In genomic region chr9:99069075-99069474, GRCh38 we compare ENCODE assay signal across 21 cellular contexts. TPM values are rescaled to one million over a fixed set of nuclear protein-coding genes. Genes with fewer than 3 reads are reported as not detected.
DNase-seq lines count a peak whose midpoint lies in the region; ATAC-seq, FAIRE-seq and TF ChIP-seq lines count a peak whose summit lies in the region.
"Had no signal": no experiment of that assay in that cellular context is flagged by ENCODE, and none has a peak within 500 bp of the region (broad histone marks: within the 10 kb centered on the region; RNA-seq: fewer than 3 reads in every experiment).

No MANE protein-coding gene starts in this region.

- H3K9me3 Mint-ChIP-seq in activated T-cell treated with anti-CD3 and anti-CD28 coated beads, Interleukin-2, amount 50 U/mL, for 72 hours = no peaks in the 10 kb centered on the region
- no peaks in the 10 kb centered on the region for H3K9me3 Mint-ChIP-seq in stimulated activated memory B cell treated with anti-CD40 and anti-IgM and Interleukin-4, amounts not matched to agents 10 μg/mL and 1 μg/mL and 100 μg/mL, for 72 hours
- H3K9me3 Mint-ChIP-seq: memory B cell had no signal

- H3K27me3 Mint-ChIP-seq in activated T-cell treated with anti-CD3 and anti-CD28 coated beads, Interleukin-2, amount 50 U/mL, for 72 hours (ENCODE audit: low read depth) = peaks cover 1% of the 10 kb centered on the region
- H3K27me3 Mint-ChIP-seq in T-helper 17 cell = no peaks in the 10 kb centered on the region
- H3K27me3 Mint-ChIP-seq in stimulated activated memory B cell treated with anti-CD40 and anti-IgM and Interleukin-4, amounts not matched to agents 10 μg/mL and 1 μg/mL and 100 μg/mL, for 72 hours = no peaks in the 10 kb centered on the region
- H3K27me3 Mint-ChIP-seq: memory B cell had no signal

- TF ChIP-seq RAD21 in K562 (CRISPR knock-in tag; conservative IDR thresholded peaks at IDR 0.05 in 1 of 2, IDR thresholded peaks at IDR 0.05 in 1 of 2) = no peak

- H3K27ac ChIP-seq in K562 (ENCODE audit: extremely low read depth, low read depth, low read length) = no peak overlapping the region
- H3K27ac ChIP-seq in small intestine (ENCODE audit: low read depth in 1 of 2, low read length in 1 of 2) = no peak overlapping the region
- H3K27ac ChIP-seq: breast epithelium, HL-60 had no signal

- peak in 1 of 2 donors; percentile 11 for ATAC-seq in activated T-cell treated with anti-CD3 and anti-CD28 coated beads, Interleukin-2, amount 50 U/mL, for 72 hours (replicated peaks in 1 of 2)
- ATAC-seq in T-helper 17 cell (no peak), K562 (no peak)
- no peak for ATAC-seq in stimulated activated memory B cell treated with anti-CD40 and anti-IgM and Interleukin-4, amounts not matched to agents 10 μg/mL and 1 μg/mL and 100 μg/mL, for 72 hours
- ATAC-seq: Panc1 had no signal

- H3K4me3 Mint-ChIP-seq in activated T-cell treated with anti-CD3 and anti-CD28 coated beads, Interleukin-2, amount 50 U/mL, for 72 hours = no peak overlapping the region
- no peak overlapping the region for H3K4me3 Mint-ChIP-seq in T-helper 17 cell
- no peak overlapping the region for H3K4me3 Mint-ChIP-seq in stimulated activated memory B cell treated with anti-CD40 and anti-IgM and Interleukin-4, amounts not matched to agents 10 μg/mL and 1 μg/mL and 100 μg/mL, for 72 hours
- H3K4me3 Mint-ChIP-seq: memory B cell had no signal

- no peaks in the 10 kb centered on the region for H3K9me1 ChIP-seq in K562 (ENCODE audit: control insufficient read depth, insufficient read depth, low read length)

- H3K36me3 ChIP-seq in K562 (ENCODE audit: control insufficient read depth, insufficient read depth, low read length) (no peaks in the 10 kb centered on the region), small intestine (ENCODE audit: control insufficient read depth in 2 of 2, insufficient read depth in 2 of 2, low read length in 2 of 2) (no peaks in the 10 kb centered on the region)
- H3K36me3 ChIP-seq: breast epithelium had no signal

- H3K27ac Mint-ChIP-seq in activated T-cell treated with anti-CD3 and anti-CD28 coated beads, Interleukin-2, amount 50 U/mL, for 72 hours = peak overlapping the region; percentile 74
- peak overlapping the region; percentile 9 for H3K27ac Mint-ChIP-seq in T-helper 17 cell
- H3K27ac Mint-ChIP-seq in stimulated activated memory B cell treated with anti-CD40 and anti-IgM and Interleukin-4, amounts not matched to agents 10 μg/mL and 1 μg/mL and 100 μg/mL, for 72 hours = peak overlapping the region; percentile 7
- H3K27ac Mint-ChIP-seq: memory B cell, progenitor cell of endocrine pancreas had no signal

- H3K9me3 ChIP-seq in T-helper 17 cell (ENCODE audit: control insufficient read depth, low read length, poor library complexity, severe bottlenecking) (no peaks in the 10 kb centered on the region), K562 (replicated peaks; ENCODE audit: control insufficient read depth, insufficient read depth, low read depth, low read length) (no peaks in the 10 kb centered on the region), small intestine (ENCODE audit: control insufficient read depth, low read depth) (no peaks in the 10 kb centered on the region)
- H3K9me3 ChIP-seq: breast epithelium had no signal

- WGBS in K562 (ENCODE audit: insufficient coverage, low coverage, missing lambda C conversion rate) = 76% methylated on average over 1 of the region's 1 CpG
- 80 to 92% (median 83%) methylated on average over 1 of the region's 1 CpG for WGBS in small intestine, 3 donors

- no peak for DNase-seq in activated T-cell treated with anti-CD3 and anti-CD28 coated beads, Interleukin-2, amount 50 U/mL, for 72 hours
- no peak for DNase-seq in activated T-cell treated with anti-CD3 and anti-CD28 coated beads for 4 hours
- DNase-seq in T-helper 17 cell = no peak
- DNase-seq in K562 (ENCODE audit: extremely low read depth in 1 of 4, low spot score in 3 of 4) = no peak
- no peak for DNase-seq in GM12891 (ENCODE audit: insufficient read length, low spot score)
- DNase-seq in COR-L47 (lab: John Stamatoyannopoulos, UW) = no peak
- DNase-seq in small intestine = no peak
- DNase-seq: C1 segment of cervical spinal cord; foreskin fibroblast; hippocampal formation; NCI-H1694; stimulated activated CD4-positive, alpha-beta T cell treated with anti-CD3 and anti-CD28 coated beads, Interleukin-4, amount 100 ng/mL, for 24 hours; T-helper 9 cell had no signal

- BruUV-seq in K562 (replicated peaks; lab: Mats Ljungman, UMichigan) = no TSS peak

- TF ChIP-seq POLR2A in K562 (conservative IDR thresholded peaks at IDR 0.05) = no peak
- no peak for TF ChIP-seq POLR2A in GM12891 (IDR thresholded peaks at IDR 0.05; ENCODE audit: low read depth, low read length)

- H3K4me2 ChIP-seq in K562 (ENCODE audit: insufficient read depth, low read length) = no peak overlapping the region

- H2AFZ ChIP-seq in K562 (ENCODE audit: low read depth, low read length) = peak overlapping the region; percentile 61

- H3K79me2 ChIP-seq in K562 (ENCODE audit: control insufficient read depth, insufficient read depth, low read length) = no peaks in the 10 kb centered on the region

- H3K4me3 ChIP-seq in K562 (no peak overlapping the region), small intestine (ENCODE audit: low read depth in 1 of 2, low read length in 2 of 2) (no peak overlapping the region)
- H3K4me3 ChIP-seq: breast epithelium, skin epidermis had no signal

- no peak for TF ChIP-seq CTCF in K562 (IDR thresholded peaks at IDR 0.05 in 2 of 3, conservative IDR thresholded peaks at IDR 0.05 in 1 of 3; ENCODE audit: insufficient read depth in 2 of 3, low read depth in 1 of 3, low read length in 3 of 3)

- FAIRE-seq in K562 (lab: Jason Lieb, UNC) = no peak
- no peak for FAIRE-seq in GM12891 (lab: Jason Lieb, UNC)
- FAIRE-seq in small intestine (lab: Jason Lieb, UNC) = no peak
- FAIRE-seq: keratinocyte had no signal

- intact Hi-C loops in K562 (cut with micrococcal nuclease) = no loop called here

- no peaks in the 10 kb centered on the region for H3K36me3 Mint-ChIP-seq in activated T-cell treated with anti-CD3 and anti-CD28 coated beads, Interleukin-2, amount 50 U/mL, for 72 hours (ENCODE audit: insufficient read depth in 2 of 2)
- peaks cover 2% of the 10 kb centered on the region for H3K36me3 Mint-ChIP-seq in T-helper 17 cell (ENCODE audit: low read depth)
- H3K36me3 Mint-ChIP-seq in stimulated activated memory B cell treated with anti-CD40 and anti-IgM and Interleukin-4, amounts not matched to agents 10 μg/mL and 1 μg/mL and 100 μg/mL, for 72 hours = no peaks in the 10 kb centered on the region
- H3K36me3 Mint-ChIP-seq: memory B cell had no signal

- in situ Hi-C loops in K562 (cut with MboI) = no loop called here

- POLR2A ChIA-PET in K562 (lab: Yijun Ruan, JAX) = no interaction called here

- H3K27me3 ChIP-seq in K562 (ENCODE audit: control insufficient read depth in 2 of 2, insufficient read depth in 2 of 2, low read length in 2 of 2) = no peaks in the 10 kb centered on the region
- no peaks in the 10 kb centered on the region for H3K27me3 ChIP-seq in small intestine (ENCODE audit: control insufficient read depth in 2 of 2, insufficient read depth in 2 of 2, low read length in 2 of 2)
- H3K27me3 ChIP-seq: breast epithelium had no signal

- H3K4me1 ChIP-seq in K562 (replicated peaks in 1 of 2; ENCODE audit: control insufficient read depth in 2 of 2, insufficient read depth in 2 of 2, low read length in 2 of 2) = peaks cover 19 to 36% of the 10 kb centered on the region in 2 experiments
- H3K4me1 ChIP-seq in small intestine (ENCODE audit: control insufficient read depth in 2 of 2, insufficient read depth in 1 of 2, low read depth in 1 of 2, low read length in 1 of 2) = peaks cover 0 to 8% of the 10 kb centered on the region in 2 donors
- H3K4me1 ChIP-seq: breast epithelium had no signal

- H3K9ac ChIP-seq in K562 (ENCODE audit: insufficient read depth in 1 of 2, low read depth in 2 of 2, low read length in 2 of 2) = no peak overlapping the region

- CTCF ChIA-PET in K562 (lab: Yijun Ruan, JAX; ENCODE audit: low intra/inter-chr PET ratio) = no interaction called here

- peaks cover 36% of the 10 kb centered on the region for H3K4me1 Mint-ChIP-seq in activated T-cell treated with anti-CD3 and anti-CD28 coated beads, Interleukin-2, amount 50 U/mL, for 72 hours (ENCODE audit: low read depth)
- peaks cover 24% of the 10 kb centered on the region for H3K4me1 Mint-ChIP-seq in T-helper 17 cell
- peaks cover 21% of the 10 kb centered on the region for H3K4me1 Mint-ChIP-seq in stimulated activated memory B cell treated with anti-CD40 and anti-IgM and Interleukin-4, amounts not matched to agents 10 μg/mL and 1 μg/mL and 100 μg/mL, for 72 hours

- no peaks in the 10 kb centered on the region for H4K20me1 ChIP-seq in K562 (replicated peaks; ENCODE audit: control insufficient read depth, insufficient read depth, low read length)

- TF ChIP-seq EP300 in K562 (IDR thresholded peaks at IDR 0.05; ENCODE audit: low read length) = no peak

TF ChIP-seq in K562, 482 proteins besides CTCF, POLR2A, EP300 and RAD21:
- no peak for TF ChIP-seq MCM5 (IDR thresholded peaks at IDR 0.05; ENCODE audit: low read depth)

TF ChIP-seq in GM12891, 5 proteins besides CTCF, POLR2A, EP300 and RAD21 (continues in another document):
- TF ChIP-seq PAX5 (IDR thresholded peaks at IDR 0.05; ENCODE audit: insufficient read depth, low read length, severe bottlenecking) (no peak), SPI1 (IDR thresholded peaks at IDR 0.05; ENCODE audit: low read depth, low read length) (no peak), POLR2AphosphoS5 (IDR thresholded peaks at IDR 0.05; ENCODE audit: low read depth, low read length) (no peak)

RNA-seq across cellular contexts. Expression of gene TGFBR1, which starts 35.8 kb away (rescaled TPM):
- total RNA-seq in activated T-cell treated with anti-CD3 and anti-CD28 coated beads, Interleukin-2, amount 50 U/mL, for 72 hours = 10 to 100 TPM; 31.0 to 33.5 TPM
- total RNA-seq in T-helper 17 cell = 10 to 100 TPM; 23.5 to 29.1 TPM
- 128 and 138 TPM in 2 replicates for total RNA-seq in K562 (2011; cell fraction: chromatin; rRNA removed; ENCODE audit: low replicate concordance)
- 54.0 and 59.5 TPM in 2 replicates for total RNA-seq in K562 (2011; cell fraction: nucleolus; rRNA removed)
- total RNA-seq in K562 (2011; cell fraction: nucleoplasm; rRNA removed) = 105 and 166 TPM in 2 replicates
- 22.0 and 23.8 TPM in 2 replicates for total RNA-seq in K562 (2014; rRNA removed)
- total RNA-seq in K562 (2014; rRNA removed; fragmentation: Illumina TruSeq; extraction: Trizol) = 43.7 and 52.6 TPM in 2 replicates
- total RNA-seq in K562 (2015; rRNA removed; fragmentation: Illumina TruSeq; extraction: Trizol) = 39.6 and 42.7 TPM in 2 replicates
- total RNA-seq in K562 (2021) = 47.1 and 51.9 TPM in 2 replicates
- 60.6 and 62.4 TPM in 2 replicates for polyA plus RNA-seq in K562 (2011; rRNA removed)
- 26.0 and 33.7 TPM in 2 replicates for polyA plus RNA-seq in K562 (2011; cell fraction: cytosol; rRNA removed)
- 34.5 and 36.0 TPM in 2 replicates for polyA plus RNA-seq in K562 (2011; cell fraction: nucleus; rRNA removed)
- polyA plus RNA-seq in K562 (2012) = 21.8 and 26.0 TPM in 2 replicates
- polyA plus RNA-seq in K562 (2014; fragmentation: Illumina TruSeq; extraction: Trizol) = 21.0 and 22.9 TPM in 2 replicates
- 10 to 100 TPM; 15.9 to 57.6 TPM for polyA plus RNA-seq in K562 (2014; fragmentation: Nextera tagmentation; extraction: Ambion mirVana)
- 14.0 and 15.5 TPM in 2 replicates for polyA plus RNA-seq in K562 (2014; rRNA removed)
- polyA minus RNA-seq in K562 (2011; rRNA and poly(A)+ RNA removed) = 200 and 204 TPM in 2 replicates
- polyA minus RNA-seq in K562 (2011; cell fraction: cytosol; rRNA and poly(A)+ RNA removed) = 71.2 and 76.9 TPM in 2 replicates
- 21.1 and 40.8 TPM in 2 replicates for polyA minus RNA-seq in K562 (2011; cell fraction: nucleus; rRNA and poly(A)+ RNA removed)
- polyA plus RNA-seq in GM12891 (2012; ENCODE audit: low read depth, missing spikeins) = 4.2 TPM
- 1 to 10 TPM; 3.8 to 9.8 (median 3.8) TPM for polyA plus RNA-seq in small intestine

Comparison
In these comparisons a context has a peak if more than half of its experiments do, and no peak if none do; other contexts are left out.
1. H3K27ac Mint-ChIP-seq: peak in every context shown above with its lines; median percentile 74 in activated T-cell treated with anti-CD3 and anti-CD28 coated beads, Interleukin-2, amount 50 U/mL, for 72 hours; 9 in T-helper 17 cell; 7 in stimulated activated memory B cell treated with anti-CD40 and anti-IgM and Interleukin-4, amounts not matched to agents 10 μg/mL and 1 μg/mL and 100 μg/mL, for 72 hours.